8 cellular contexts compared by ENCODE assay signal in the genomic region with DNA sequence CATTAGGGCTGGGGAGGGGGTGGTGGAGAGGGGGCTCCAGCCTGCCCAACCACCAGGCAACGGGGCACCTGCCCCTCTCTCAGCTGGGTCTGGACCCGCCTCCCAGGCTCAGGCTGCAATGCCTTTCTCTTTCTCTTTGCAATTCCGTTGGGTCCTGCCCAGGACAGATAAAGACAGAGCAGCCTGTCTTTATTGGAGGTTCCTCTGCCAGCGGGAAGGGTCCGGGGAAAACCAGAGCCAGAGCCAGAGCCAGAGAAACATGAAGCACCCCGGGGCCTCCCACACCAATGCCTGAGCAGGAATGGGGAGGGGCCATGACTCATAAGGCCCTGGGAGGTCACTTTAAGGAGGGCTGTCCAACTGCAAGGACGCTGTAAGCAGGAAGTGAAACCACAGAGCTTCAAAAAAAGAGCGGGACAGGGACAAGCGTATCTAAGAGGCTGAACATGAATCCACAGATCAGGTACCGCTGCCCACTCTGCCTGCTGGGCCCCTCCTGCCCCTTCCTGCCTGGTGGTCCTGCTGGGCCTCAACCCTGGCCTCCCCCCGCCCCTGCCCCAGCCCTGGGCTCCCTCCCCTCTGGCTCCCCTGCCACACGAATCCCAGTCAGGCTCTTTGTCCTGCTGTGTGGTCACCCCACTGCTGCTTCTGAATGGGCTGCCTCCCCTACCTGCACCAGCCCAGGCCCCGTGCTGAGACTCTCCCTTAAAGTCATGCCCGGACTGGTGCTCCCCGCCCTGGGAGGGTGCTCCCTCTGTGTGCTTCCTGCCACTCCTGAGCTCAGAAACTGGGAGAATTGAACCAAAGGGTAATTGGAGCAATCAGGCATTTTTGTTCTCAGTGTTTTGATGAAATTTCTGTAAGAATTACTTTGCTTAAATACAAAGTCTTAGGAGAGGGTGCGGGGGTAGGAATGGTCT. TPM values are rescaled to one million over a fixed set of nuclear protein-coding genes. Genes with fewer than 3 reads are reported as not detected.
DNase-seq lines count a peak whose midpoint lies in the region; ATAC-seq and TF ChIP-seq lines count a peak whose summit lies in the region.

A gene (plus strand): TSS at position 340 of the 920 bp plus-strand sequence. CDS start 107 bp downstream, at position 447.

- no peaks in the 10 kb centered on the region; the same call in 1 of the 2 replicates for H3K36me3 ChIP-seq in OCI-LY7 (ENCODE audit: insufficient read depth, low read length)

- no peaks in the 10 kb centered on the region for H3K36me3 Mint-ChIP-seq in natural killer cell treated with Interleukin-12 subunit alpha and Interleukin-12 subunit beta and Interleukin-15 and Interleukin-18, amount 100 ng/mL, for 72 hours

- no TSS peak for BruUV-seq in OCI-LY7 (replicated peaks; lab: Mats Ljungman, UMichigan)

- H3K4me1 Mint-ChIP-seq in natural killer cell treated with Interleukin-12 subunit alpha and Interleukin-12 subunit beta and Interleukin-15 and Interleukin-18, amount 100 ng/mL, for 72 hours (ENCODE audit: low read depth in 2 of 2): peaks cover 0 to 23% of the 10 kb centered on the region in 2 donors

- no peaks in the 10 kb centered on the region for H4K20me1 ChIP-seq in OCI-LY7 (ENCODE audit: insufficient read depth, low read length)

- intact Hi-C loops in OCI-LY7 (cut with micrococcal nuclease; ENCODE audit: unreplicated experiment): no loop called here

- H3K27ac Mint-ChIP-seq in natural killer cell treated with Interleukin-12 subunit alpha and Interleukin-12 subunit beta and Interleukin-15 and Interleukin-18, amount 100 ng/mL, for 72 hours: peak within 1 kb of the TSS in 1 of 2 donors; percentile 68

- CTCF ChIA-PET in OCI-LY7 (lab: Charles Lee; ENCODE audit: unreplicated experiment): no interaction called here

- in situ Hi-C loops in GM13976 (cut with MboI; ENCODE audit: low sequenced_read_pairs, unreplicated experiment): no loop called here

- H3K4me3 ChIP-seq in OCI-LY7 (ENCODE audit: low read depth, low read length, poor library complexity, severe bottlenecking) (no peak within 1 kb of the TSS), fibroblast of mammary gland (ENCODE audit: control insufficient read depth, low read depth, low read length) (peak within 1 kb of the TSS; percentile 36)

- H3K9me3 ChIP-seq in OCI-LY7 (ENCODE audit: low read length): peaks cover 16% of the 10 kb centered on the region; the same call in 1 of the 2 replicates

- peak within 1 kb of the TSS; percentile 82 for H3K4me3 Mint-ChIP-seq in natural killer cell treated with Interleukin-12 subunit alpha and Interleukin-12 subunit beta and Interleukin-15 and Interleukin-18, amount 100 ng/mL, for 72 hours

- DNase-seq in GM13976 (ENCODE audit: low spot score): peak; percentile 93
- DNase-seq in OCI-LY7 (ENCODE audit: low spot score): peak; percentile 47
- DNase-seq in activated T-cell treated with anti-CD3 and anti-CD28 coated beads for 48 hours (ENCODE audit: low read depth): peak; percentile 51
- DNase-seq in fibroblast of mammary gland (ENCODE audit: low read depth): peak; percentile 87
- no peak for DNase-seq in natural killer cell treated with Interleukin-12 subunit alpha and Interleukin-12 subunit beta and Interleukin-15 and Interleukin-18, amount 100 ng/mL, for 72 hours (ENCODE audit: low spot score)
- DNase-seq in stimulated activated naive CD4-positive, alpha-beta T cell (lab: John Stamatoyannopoulos, UW): peak in 4 of 6 experiments; percentile 6 to 34 (median 14)

- H3K27me3 Mint-ChIP-seq in natural killer cell treated with Interleukin-12 subunit alpha and Interleukin-12 subunit beta and Interleukin-15 and Interleukin-18, amount 100 ng/mL, for 72 hours: no peaks in the 10 kb centered on the region

- POLR2A ChIA-PET in OCI-LY7 (lab: Charles Lee): no interaction called here

- peak within 1 kb of the TSS; percentile 13; the same call in 1 of the 2 replicates for H3K4me2 ChIP-seq in OCI-LY7 (ENCODE audit: low read length)

- H3K9me3 Mint-ChIP-seq in natural killer cell treated with Interleukin-12 subunit alpha and Interleukin-12 subunit beta and Interleukin-15 and Interleukin-18, amount 100 ng/mL, for 72 hours: no peaks in the 10 kb centered on the region

- no peaks in the 10 kb centered on the region for H3K79me2 ChIP-seq in OCI-LY7 (ENCODE audit: insufficient read depth, low read depth, low read length)

- H3K27ac ChIP-seq in OCI-LY7 (ENCODE audit: low read depth, low read length, poor library complexity, severe bottlenecking): no peak within 1 kb of the TSS

- H2AFZ ChIP-seq in OCI-LY7 (ENCODE audit: low read length): peak within 1 kb of the TSS; percentile 49; the same call in 1 of the 2 replicates

- H3K9me2 ChIP-seq in OCI-LY7 (ENCODE audit: insufficient read depth, low read length): no peaks in the 10 kb centered on the region

- H3K4me1 ChIP-seq in OCI-LY7 (ENCODE audit: insufficient read depth, low read length, poor library complexity, severe bottlenecking): peaks cover 33% of the 10 kb centered on the region

- ATAC-seq in HG02943 (IDR thresholded peaks at IDR 0.05; ENCODE audit: low read depth, unreplicated experiment): peak; percentile 55
- peak in 1 of 2 donors; percentile 95 for ATAC-seq in natural killer cell treated with Interleukin-12 subunit alpha and Interleukin-12 subunit beta and Interleukin-15 and Interleukin-18, amount 100 ng/mL, for 72 hours
- ATAC-seq in GM21528 (IDR thresholded peaks at IDR 0.05; ENCODE audit: low FRiP score, unreplicated experiment): no peak

- TF ChIP-seq CTCF in GM13976 (IDR thresholded peaks at IDR 0.05; ENCODE audit: borderline replicate concordance, control extremely low read depth, extremely low read depth, insufficient read depth, missing control alignments) (no peak), OCI-LY7 (conservative IDR thresholded peaks at IDR 0.05; ENCODE audit: low read length) (no peak), fibroblast of mammary gland (conservative IDR thresholded peaks at IDR 0.05; ENCODE audit: control insufficient read depth, insufficient read depth, low read depth, low read length) (no peak)

RNA-seq across cellular contexts. Expression of the gene that starts here (rescaled TPM):
- total RNA-seq in OCI-LY7 (2014; rRNA removed; shearing (Covaris generic)): 0.49 and 1.7 TPM in 2 replicates
- 31.1 and 31.9 TPM in 2 replicates for total RNA-seq in OCI-LY7 (2022)
- 10 to 100 TPM in 1 of 2 donors, under 1 TPM in 1; 0.64 to 12.4 TPM for total RNA-seq in natural killer cell treated with Interleukin-12 subunit alpha and Interleukin-12 subunit beta and Interleukin-15 and Interleukin-18, amount 100 ng/mL, for 72 hours
